Comparison of ENCODE assay signal across 22 cellular contexts in the genomic region with DNA sequence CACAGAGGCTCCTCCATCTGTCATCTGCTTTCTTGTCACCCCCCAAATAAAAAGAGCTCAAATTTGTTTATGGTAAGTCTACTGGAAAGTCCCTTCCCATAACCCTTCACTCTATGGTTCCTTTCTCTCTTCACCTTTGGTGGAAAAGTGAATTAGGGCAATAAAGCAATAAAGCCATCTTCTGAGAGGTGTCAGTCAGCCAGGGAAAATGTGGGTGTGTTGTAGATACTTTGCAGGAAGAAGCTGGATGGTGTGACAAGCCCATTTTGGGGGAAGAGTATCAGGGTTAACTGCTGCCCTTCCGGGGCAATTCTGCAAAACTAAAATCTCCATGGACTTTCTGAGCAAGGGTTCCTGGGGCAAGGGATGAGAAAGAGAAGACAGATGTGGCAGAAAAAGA.
DNase-seq lines count a peak whose midpoint lies in the region; ATAC-seq, FAIRE-seq and TF ChIP-seq lines count a peak whose summit lies in the region.
"Had no signal": no experiment of that assay in that cellular context is flagged by ENCODE, and none has a peak within 500 bp of the region (broad histone marks: within the 10 kb centered on the region; RNA-seq: fewer than 3 reads in every experiment).

No MANE protein-coding gene starts in this region.

- H4K20me1 ChIP-seq in neural progenitor cell (ENCODE audit: low read depth) = no peaks in the 10 kb centered on the region

- H3K4me1 ChIP-seq in SJSA1 (replicated peaks) = peaks cover 31% of the 10 kb centered on the region
- H3K4me1 ChIP-seq in mucosa of rectum (ENCODE audit: control insufficient read depth in 2 of 2, insufficient read depth in 2 of 2, low read length in 2 of 2) = peaks cover 19 to 33% of the 10 kb centered on the region in 2 donors
- peaks cover 6% of the 10 kb centered on the region for H3K4me1 ChIP-seq in neural progenitor cell
- H3K4me1 ChIP-seq: A549 had no signal

- no peaks in the 10 kb centered on the region for H3K9me3 ChIP-seq in SJSA1 (replicated peaks)
- no peaks in the 10 kb centered on the region for H3K9me3 ChIP-seq in mucosa of rectum (ENCODE audit: control insufficient read depth in 2 of 2, low read length in 2 of 2)
- no peaks in the 10 kb centered on the region for H3K9me3 ChIP-seq in neural progenitor cell (ENCODE audit: low read depth)
- H3K9me3 ChIP-seq: A549 had no signal

- no peak overlapping the region for H2AFZ ChIP-seq in neural progenitor cell (replicated peaks)

- H3K4me3 ChIP-seq in SJSA1 (no peak overlapping the region), coronary artery (no peak overlapping the region), mucosa of rectum (ENCODE audit: low read length in 2 of 2) (peak overlapping the region in 1 of 2 donors; percentile 48), neural progenitor cell (no peak overlapping the region)
- H3K4me3 ChIP-seq: A549 had no signal

- H3K9ac ChIP-seq in mucosa of rectum (ENCODE audit: low read depth in 1 of 2, low read length in 2 of 2) (no peak overlapping the region), neural progenitor cell (no peak overlapping the region)

- DNase-seq in SJSA1 (ENCODE audit: low read depth in 1 of 2, low spot score in 2 of 2) (peak in 1 of 2 experiments; percentile 3), coronary artery (ENCODE audit: low spot score) (peak; percentile 19), natural killer cell (no peak), GM12891 (ENCODE audit: insufficient read length, low spot score) (no peak), pons (ENCODE audit: low spot score) (no peak), neural progenitor cell (ENCODE audit: low spot score) (no peak)
- DNase-seq: EL, GF-D8, Karpas-422, NCI-H1417, NCI-H1694 treated with DMSO at 0.1 percent for 48 hours, NCI-H2081 treated with DMSO at 0.1 percent for 48 hours, NCI-H2171 treated with DMSO at 0.1 percent for 48 hours, NCI-H526 treated with DMSO at 0.1 percent for 48 hours, OCI-M1 had no signal

- H3K4me3 Mint-ChIP-seq in natural killer cell (no peak overlapping the region), neural progenitor cell (no peak overlapping the region)
- H3K4me3 Mint-ChIP-seq: B cell, CD14-positive monocyte had no signal

- H3F3A ChIP-seq in neural progenitor cell (ENCODE audit: low read depth) = no peaks in the 10 kb centered on the region

- no peaks in the 10 kb centered on the region for H3K36me3 Mint-ChIP-seq in natural killer cell
- no peaks in the 10 kb centered on the region for H3K36me3 Mint-ChIP-seq in neural progenitor cell
- H3K36me3 Mint-ChIP-seq: CD14-positive monocyte had no signal

- ATAC-seq in natural killer cell = no peak
- ATAC-seq: A549 had no signal

- H3K9me3 Mint-ChIP-seq in natural killer cell (no peaks in the 10 kb centered on the region), neural progenitor cell (peaks cover 3% of the 10 kb centered on the region)

- TF ChIP-seq CTCF in coronary artery (IDR thresholded peaks at IDR 0.05) (no peak), natural killer cell (IDR thresholded peaks at IDR 0.05) (no peak), neural progenitor cell (IDR thresholded peaks at IDR 0.05) (no peak)

- H3K4me1 Mint-ChIP-seq in natural killer cell = no peaks in the 10 kb centered on the region
- peaks cover 1% of the 10 kb centered on the region for H3K4me1 Mint-ChIP-seq in neural progenitor cell
- H3K4me1 Mint-ChIP-seq: B cell, CD14-positive monocyte had no signal

- H3K27ac Mint-ChIP-seq in natural killer cell (no peak overlapping the region), neural progenitor cell (no peak overlapping the region)
- H3K27ac Mint-ChIP-seq: B cell had no signal

- no peak overlapping the region for H3K4me2 ChIP-seq in neural progenitor cell
- H3K4me2 ChIP-seq: A549 had no signal

- H3K27me3 Mint-ChIP-seq in natural killer cell (ENCODE audit: low read depth in 2 of 2) (peaks cover 11 to 25% of the 10 kb centered on the region in 2 donors), neural progenitor cell (ENCODE audit: insufficient read depth, low read depth) (peaks cover 9% of the 10 kb centered on the region)

- intact Hi-C loops in natural killer cell (cut with micrococcal nuclease) = no loop called here

- H3K36me3 ChIP-seq in SJSA1 = no peaks in the 10 kb centered on the region
- no peaks in the 10 kb centered on the region for H3K36me3 ChIP-seq in mucosa of rectum (ENCODE audit: control insufficient read depth in 2 of 2, insufficient read depth in 2 of 2, low read length in 2 of 2)
- H3K36me3 ChIP-seq in neural progenitor cell = no peaks in the 10 kb centered on the region

- H3K27ac ChIP-seq in SJSA1 (peak overlapping the region; percentile 32; the same call in 1 of the 2 replicates), coronary artery (no peak overlapping the region), mucosa of rectum (ENCODE audit: low read depth in 2 of 2, low read length in 2 of 2) (peak overlapping the region; percentile 65 to 78), temporal lobe (ENCODE audit: low read depth, low read length) (peak overlapping the region; percentile 62), neural progenitor cell (no peak overlapping the region)
- H3K27ac ChIP-seq: A549 had no signal

- H3K27me3 ChIP-seq in SJSA1 (replicated peaks) (no peaks in the 10 kb centered on the region), mucosa of rectum (ENCODE audit: control insufficient read depth in 2 of 2, insufficient read depth in 2 of 2, low read length in 2 of 2) (no peaks in the 10 kb centered on the region), neural progenitor cell (no peaks in the 10 kb centered on the region)

- H3K79me2 ChIP-seq in neural progenitor cell (ENCODE audit: low read depth) = no peaks in the 10 kb centered on the region

- no peak for FAIRE-seq in GM12891 (lab: Jason Lieb, UNC)
- FAIRE-seq: A549, H54, RCC 7860 had no signal

- TF ChIP-seq POLR2A in GM12891 (IDR thresholded peaks at IDR 0.05; ENCODE audit: low read depth, low read length) = no peak

TF ChIP-seq in GM12891, 5 proteins besides CTCF, POLR2A, EP300 and RAD21:
- TF ChIP-seq SPI1 (IDR thresholded peaks at IDR 0.05; ENCODE audit: low read depth, low read length) (no peak), PAX5 (IDR thresholded peaks at IDR 0.05; ENCODE audit: insufficient read depth, low read length, severe bottlenecking) (no peak), POU2F2 (IDR thresholded peaks at IDR 0.05; ENCODE audit: low read depth, low read length) (no peak), TAF1 (IDR thresholded peaks at IDR 0.05; ENCODE audit: low read depth, low read length) (no peak), POLR2AphosphoS5 (IDR thresholded peaks at IDR 0.05; ENCODE audit: low read depth, low read length) (no peak)

Comparison
In these comparisons a context has a peak if more than half of its experiments do, and no peak if none do; other contexts are left out.
1. H3K27ac ChIP-seq: peak in SJSA1 (single experiment), mucosa of rectum (2 of 2) and temporal lobe (single experiment); none in coronary artery (0 of 2) and neural progenitor cell (single experiment).